In genomic region chr6:33907227-33907626, GRCh38 we compare ENCODE assay signal across 22 cellular contexts.
DNase-seq lines count a peak whose midpoint lies in the region; ATAC-seq and TF ChIP-seq lines count a peak whose summit lies in the region.
"Had no signal": no experiment of that assay in that cellular context is flagged by ENCODE, and none has a peak within 500 bp of the region (broad histone marks: within the 10 kb centered on the region; RNA-seq: fewer than 3 reads in every experiment).

No MANE protein-coding gene starts in this region.

- peak overlapping the region; percentile 31 for H3K56ac ChIP-seq in mesendoderm (ENCODE audit: low read length)

- no peak overlapping the region for H2BK120ac ChIP-seq in mesendoderm (ENCODE audit: low read depth, low read length)

- no peaks in the 10 kb centered on the region for H3K36me3 Mint-ChIP-seq in T-helper 2 cell treated with Interferon-gamma antibody and Interleukin-4, amounts not matched to agents 5 μg/mL and 100 μg/mL, for 36 hours (ENCODE audit: low read depth)
- H3K36me3 Mint-ChIP-seq in CD4-positive, CD25-positive, alpha-beta regulatory T cell = no peaks in the 10 kb centered on the region
- no peaks in the 10 kb centered on the region for H3K36me3 Mint-ChIP-seq in activated T-helper 1 cell treated with anti-CD3 and anti-CD28 coated beads, Interleukin-12 subunit alpha, Interleukin-12 subunit beta, Interleukin-2, Interleukin-4 antibody, amounts not matched to agents 30 ng/mL and 10 ng/mL and 1 ng/mL, durations not matched to agents 14 hours and 24 hours and 36 hours (ENCODE audit: low read depth)
- H3K36me3 Mint-ChIP-seq: brain had no signal

- TF ChIP-seq CTCF in foreskin fibroblast (IDR thresholded peaks at IDR 0.05; ENCODE audit: low read depth, low read length) (no peak), smooth muscle cell (IDR thresholded peaks at IDR 0.05; ENCODE audit: borderline replicate concordance, insufficient read depth, poor library complexity, severe bottlenecking) (no peak)

- peaks cover 51% of the 10 kb centered on the region for H3K4me1 Mint-ChIP-seq in T-helper 2 cell treated with Interferon-gamma antibody and Interleukin-4, amounts not matched to agents 5 μg/mL and 100 μg/mL, for 36 hours (ENCODE audit: low read depth)
- peaks cover 16 to 73% (median 52%) of the 10 kb centered on the region in 4 donors for H3K4me1 Mint-ChIP-seq in CD4-positive, CD25-positive, alpha-beta regulatory T cell
- H3K4me1 Mint-ChIP-seq in activated T-helper 1 cell treated with anti-CD3 and anti-CD28 coated beads, Interleukin-12 subunit alpha, Interleukin-12 subunit beta, Interleukin-2, Interleukin-4 antibody, amounts not matched to agents 30 ng/mL and 10 ng/mL and 1 ng/mL, durations not matched to agents 14 hours and 24 hours and 36 hours (ENCODE audit: low read depth) = peaks cover 79% of the 10 kb centered on the region

- no peak overlapping the region for H4K8ac ChIP-seq in mesendoderm (ENCODE audit: low read depth, low read length)

- no peaks in the 10 kb centered on the region for H3K9me3 ChIP-seq in CD4-positive, CD25-positive, alpha-beta regulatory T cell (ENCODE audit: control insufficient read depth in 2 of 2, low read length in 2 of 2)
- H3K9me3 ChIP-seq in smooth muscle cell (replicated peaks; ENCODE audit: low read depth) = no peaks in the 10 kb centered on the region
- H3K9me3 ChIP-seq: pancreas had no signal

- H3F3A ChIP-seq in smooth muscle cell (ENCODE audit: low read depth) = no peaks in the 10 kb centered on the region

- peak overlapping the region; percentile 11 for H2BK5ac ChIP-seq in mesendoderm (ENCODE audit: low read length)

- intact Hi-C loops in activated T-helper 1 cell treated with anti-CD3 and anti-CD28 coated beads, Interleukin-12 subunit alpha, Interleukin-12 subunit beta, Interleukin-2, Interleukin-4 antibody, amounts not matched to agents 30 ng/mL and 10 ng/mL and 1 ng/mL, durations not matched to agents 14 hours and 24 hours and 36 hours (cut with micrococcal nuclease) = no loop called here

- no peak overlapping the region for H3K4me3 ChIP-seq in CD4-positive, CD25-positive, alpha-beta regulatory T cell (ENCODE audit: low read depth, low read length)
- no peak overlapping the region for H3K4me3 ChIP-seq in mesendoderm (ENCODE audit: low read length)
- H3K4me3 ChIP-seq in foreskin fibroblast (ENCODE audit: low read depth in 1 of 2, low read length in 2 of 2) = no peak overlapping the region
- no peak overlapping the region for H3K4me3 ChIP-seq in smooth muscle cell
- H3K4me3 ChIP-seq: pancreas had no signal

- H3K27ac Mint-ChIP-seq in T-helper 2 cell treated with Interferon-gamma antibody and Interleukin-4, amounts not matched to agents 5 μg/mL and 100 μg/mL, for 36 hours = peak overlapping the region; percentile 96
- peak overlapping the region; percentile 72 to 96 (median 92) for H3K27ac Mint-ChIP-seq in CD4-positive, CD25-positive, alpha-beta regulatory T cell
- H3K27ac Mint-ChIP-seq in activated T-helper 1 cell treated with anti-CD3 and anti-CD28 coated beads, Interleukin-12 subunit alpha, Interleukin-12 subunit beta, Interleukin-2, Interleukin-4 antibody, amounts not matched to agents 30 ng/mL and 10 ng/mL and 1 ng/mL, durations not matched to agents 14 hours and 24 hours and 36 hours = peak overlapping the region; percentile 89
- H3K27ac Mint-ChIP-seq: B cell, endodermal cell had no signal

- no peaks in the 10 kb centered on the region for H3K79me1 ChIP-seq in mesendoderm (ENCODE audit: low read length)

- H3K4me2 ChIP-seq in mesendoderm (ENCODE audit: low read length) (no peak overlapping the region), smooth muscle cell (no peak overlapping the region)
- H3K4me2 ChIP-seq: KMS-11 had no signal

- no peak overlapping the region for H4K5ac ChIP-seq in mesendoderm (ENCODE audit: low read length)

- H2BK15ac ChIP-seq in mesendoderm (replicated peaks; ENCODE audit: low read depth) = no peak overlapping the region

- no CpG with 5 or more reads among the region's 5 CpGs for WGBS in mesendoderm (ENCODE audit: extremely low coverage, insufficient coverage, low lambda C conversion rate)
- WGBS in smooth muscle cell (ENCODE audit: low lambda C conversion rate) = 74% methylated on average over 5 of the region's 5 CpGs

- no peak overlapping the region for H3K23ac ChIP-seq in mesendoderm (ENCODE audit: low read length)

- H3K18ac ChIP-seq in mesendoderm (ENCODE audit: low read length) = no peak overlapping the region

- no peaks in the 10 kb centered on the region for H3K36me3 ChIP-seq in CD4-positive, CD25-positive, alpha-beta regulatory T cell (ENCODE audit: control insufficient read depth, insufficient read depth, low read length)
- H3K36me3 ChIP-seq in mesendoderm (ENCODE audit: control insufficient read depth, insufficient read depth, low read length) (no peaks in the 10 kb centered on the region), smooth muscle cell (ENCODE audit: low read depth) (no peaks in the 10 kb centered on the region)
- H3K36me3 ChIP-seq: pancreas had no signal

- DNase-seq in T-helper 2 cell treated with Interferon-gamma antibody and Interleukin-4, amounts not matched to agents 5 μg/mL and 100 μg/mL, for 36 hours (ENCODE audit: low spot score) = no peak
- DNase-seq in T-helper 2 cell (no peak), mesendoderm (no peak), foreskin fibroblast (no peak), smooth muscle cell (lab: John Stamatoyannopoulos, UW; ENCODE audit: unreplicated experiment) (no peak)
- no peak for DNase-seq in CD4-positive, CD25-positive, alpha-beta regulatory T cell
- no peak for DNase-seq in activated T-helper 1 cell treated with anti-CD3 and anti-CD28 coated beads, Interleukin-12 subunit alpha, Interleukin-12 subunit beta, Interleukin-2, Interleukin-4 antibody, amounts not matched to agents 30 ng/mL and 10 ng/mL and 1 ng/mL, durations not matched to agents 14 hours and 24 hours and 36 hours (ENCODE audit: low spot score)
- DNase-seq: activated T-cell treated with anti-CD3 and anti-CD28 coated beads, Interleukin-2, amount 50 U/mL, for 4 hours; endodermal cell; mammary epithelial cell; NCI-H1092; NCI-H1930; NCI-H345; pancreas; stimulated activated CD4-positive, alpha-beta T cell treated with anti-CD3 and anti-CD28 coated beads, Interleukin-15, amount 100 ng/mL, for 24 hours; substantia nigra had no signal

- peaks cover 43% of the 10 kb centered on the region for H3K4me1 ChIP-seq in CD4-positive, CD25-positive, alpha-beta regulatory T cell (ENCODE audit: control insufficient read depth, insufficient read depth, low read length, poor library complexity, severe bottlenecking)
- H3K4me1 ChIP-seq in mesendoderm (ENCODE audit: control insufficient read depth, low read depth, low read length) (no peaks in the 10 kb centered on the region), smooth muscle cell (ENCODE audit: low read depth) (no peaks in the 10 kb centered on the region)

- H3K27me3 ChIP-seq in CD4-positive, CD25-positive, alpha-beta regulatory T cell (ENCODE audit: control insufficient read depth, insufficient read depth, low read length) = no peaks in the 10 kb centered on the region
- H3K27me3 ChIP-seq in mesendoderm (ENCODE audit: insufficient read depth, low read length, poor library complexity) = no peaks in the 10 kb centered on the region
- H3K27me3 ChIP-seq in smooth muscle cell (ENCODE audit: low read depth) = peaks cover 6% of the 10 kb centered on the region
- H3K27me3 ChIP-seq: pancreas had no signal

- H3K27me3 Mint-ChIP-seq in T-helper 2 cell treated with Interferon-gamma antibody and Interleukin-4, amounts not matched to agents 5 μg/mL and 100 μg/mL, for 36 hours (ENCODE audit: low read depth) = peaks cover 2% of the 10 kb centered on the region
- peaks cover 4% of the 10 kb centered on the region for H3K27me3 Mint-ChIP-seq in CD4-positive, CD25-positive, alpha-beta regulatory T cell
- no peaks in the 10 kb centered on the region for H3K27me3 Mint-ChIP-seq in activated T-helper 1 cell treated with anti-CD3 and anti-CD28 coated beads, Interleukin-12 subunit alpha, Interleukin-12 subunit beta, Interleukin-2, Interleukin-4 antibody, amounts not matched to agents 30 ng/mL and 10 ng/mL and 1 ng/mL, durations not matched to agents 14 hours and 24 hours and 36 hours (ENCODE audit: insufficient read depth)

- no peak overlapping the region for H3K4me3 Mint-ChIP-seq in T-helper 2 cell treated with Interferon-gamma antibody and Interleukin-4, amounts not matched to agents 5 μg/mL and 100 μg/mL, for 36 hours
- H3K4me3 Mint-ChIP-seq in CD4-positive, CD25-positive, alpha-beta regulatory T cell = peak overlapping the region in 2 of 4 donors; percentile 55 to 59
- H3K4me3 Mint-ChIP-seq in activated T-helper 1 cell treated with anti-CD3 and anti-CD28 coated beads, Interleukin-12 subunit alpha, Interleukin-12 subunit beta, Interleukin-2, Interleukin-4 antibody, amounts not matched to agents 30 ng/mL and 10 ng/mL and 1 ng/mL, durations not matched to agents 14 hours and 24 hours and 36 hours = no peak overlapping the region
- H3K4me3 Mint-ChIP-seq: activated T-cell treated with anti-CD3 and anti-CD28 coated beads, Interleukin-2, amount 50 U/mL, for 4 hours; B cell; brain; endodermal cell had no signal

- no peak overlapping the region for H2AFZ ChIP-seq in smooth muscle cell (ENCODE audit: low read depth)

- no peak overlapping the region for H3K9ac ChIP-seq in mesendoderm (ENCODE audit: low read length)
- no peak overlapping the region for H3K9ac ChIP-seq in smooth muscle cell (ENCODE audit: low read depth)
- H3K9ac ChIP-seq: KMS-11 had no signal

- no peaks in the 10 kb centered on the region for H3K9me3 Mint-ChIP-seq in T-helper 2 cell treated with Interferon-gamma antibody and Interleukin-4, amounts not matched to agents 5 μg/mL and 100 μg/mL, for 36 hours
- no peaks in the 10 kb centered on the region for H3K9me3 Mint-ChIP-seq in CD4-positive, CD25-positive, alpha-beta regulatory T cell
- no peaks in the 10 kb centered on the region for H3K9me3 Mint-ChIP-seq in activated T-helper 1 cell treated with anti-CD3 and anti-CD28 coated beads, Interleukin-12 subunit alpha, Interleukin-12 subunit beta, Interleukin-2, Interleukin-4 antibody, amounts not matched to agents 30 ng/mL and 10 ng/mL and 1 ng/mL, durations not matched to agents 14 hours and 24 hours and 36 hours
- H3K9me3 Mint-ChIP-seq: activated T-cell treated with anti-CD3 and anti-CD28 coated beads, Interleukin-2, amount 50 U/mL, for 4 hours; endodermal cell had no signal

- H3K4ac ChIP-seq in mesendoderm (ENCODE audit: low read depth, low read length) = no peak overlapping the region

- H3K79me2 ChIP-seq in mesendoderm (ENCODE audit: control insufficient read depth, insufficient read depth, low read length) (no peaks in the 10 kb centered on the region), smooth muscle cell (ENCODE audit: low read depth) (no peaks in the 10 kb centered on the region)

- peak overlapping the region; percentile 72 for H3K27ac ChIP-seq in CD4-positive, CD25-positive, alpha-beta regulatory T cell (ENCODE audit: insufficient read depth, low read length, poor library complexity, severe bottlenecking)
- no peak overlapping the region for H3K27ac ChIP-seq in mesendoderm (ENCODE audit: low read depth, low read length)
- no peak overlapping the region for H3K27ac ChIP-seq in smooth muscle cell (ENCODE audit: low read depth)
- H3K27ac ChIP-seq: KMS-11 had no signal

- H4K20me1 ChIP-seq in smooth muscle cell (ENCODE audit: low read depth) = no peaks in the 10 kb centered on the region

- H2AK5ac ChIP-seq in mesendoderm (ENCODE audit: low read length) = no peak overlapping the region

- no peak for ATAC-seq in CD4-positive, CD25-positive, alpha-beta regulatory T cell (ENCODE audit: low read depth in 2 of 2)
- ATAC-seq in GM19467 (IDR thresholded peaks at IDR 0.05; ENCODE audit: unreplicated experiment) = no peak
- ATAC-seq: activated T-cell treated with anti-CD3 and anti-CD28 coated beads, Interleukin-2, amount 50 U/mL, for 4 hours; Right ventricle myocardium inferior; sciatic nerve had no signal
